Comparison of ENCODE assay signal across 34 cellular contexts in genomic region chr2:108947271-108947907, GRCh38. TPM values are rescaled to one million over a fixed set of nuclear protein-coding genes. Genes with fewer than 3 reads are reported as not detected.
"Had no signal": no experiment of that assay in that cellular context is flagged by ENCODE, and none has a peak within 500 bp of the region (broad histone marks: within the 10 kb centered on the region; RNA-seq: fewer than 3 reads in every experiment).

No MANE protein-coding gene starts in this region.

- ATAC-seq: activated CD8-positive, alpha-beta T cell treated with anti-CD3 and anti-CD28 coated beads for 36 hours; activated T-cell treated with anti-CD3 and anti-CD28 coated beads, Interleukin-2, amount 50 U/mL, for 4 hours; activated T-cell treated with anti-CD3 and anti-CD28 coated beads, Interleukin-2, amount 50 U/mL, for 72 hours; activated T-helper 17 cell treated with anti-CD3 and anti-CD28 coated beads, Interleukin-2, amount 50 U/mL, for 72 hours; body of pancreas had no signal

- FAIRE-seq: astrocyte, TTC549 had no signal

- H3K27me3 ChIP-seq: adrenal gland, body of pancreas, brain microvascular endothelial cell, breast epithelium had no signal

- H3K27ac ChIP-seq: body of pancreas, brain microvascular endothelial cell, breast epithelium, VCaP had no signal

- H3K4me3 ChIP-seq: adrenal gland, body of pancreas, breast epithelium had no signal

- DNase-seq: activated B cell treated with CpG ODN at 0.5 μM for 24 hours; activated CD4-positive, alpha-beta memory T cell treated with anti-CD3 and anti-CD28 coated beads for 36 hours; activated CD4-positive, alpha-beta T cell treated with anti-CD3 and anti-CD28 coated beads for 4 hours; activated CD4-positive, alpha-beta T cell treated with anti-CD3 and anti-CD28 coated beads, Interleukin-2, amount 10 ng/mL, durations not matched to agents 24 days and 14 days; activated CD4-positive, alpha-beta T cell treated with anti-CD3 and anti-CD28 coated beads, Interleukin-2, amount 50 U/mL, for 1 hour; activated CD4-positive, alpha-beta T cell treated with anti-CD3 and anti-CD28 coated beads, Interleukin-2, amount 50 U/mL, for 4 hours; activated CD4-positive, CD25-positive, alpha-beta regulatory T cell treated with anti-CD3 and anti-CD28 coated beads, Interleukin-2, amount 50 U/mL, for 72 hours; activated CD8-positive, alpha-beta memory T cell treated with anti-CD3 and anti-CD28 coated beads, Interleukin-2, amount 50 U/mL, for 4 hours; activated CD8-positive, alpha-beta T cell treated with anti-CD3 and anti-CD28 coated beads for 36 hours; activated effector memory CD4-positive, alpha-beta T cell treated with anti-CD3 and anti-CD28 coated beads, Interleukin-2, amount 50 U/mL, for 16 hours; activated gamma-delta T cell treated with Interleukin-2 at 50 U/mL for 16 hours; activated naive CD4-positive, alpha-beta T cell; activated naive CD4-positive, alpha-beta T cell treated with anti-CD3 and anti-CD28 coated beads for 36 hours; activated naive CD4-positive, alpha-beta T cell treated with anti-CD3 and anti-CD28 coated beads, Interleukin-2, amount 50 U/mL, for 16 hours; activated naive CD8-positive, alpha-beta T cell treated with anti-CD3 and anti-CD28 coated beads for 36 hours; activated T-cell treated with anti-CD3 and anti-CD28 coated beads for 4 hours; activated T-cell treated with anti-CD3 and anti-CD28 coated beads, Interleukin-2, amount 50 U/mL, for 1 hour; activated T-cell treated with anti-CD3 and anti-CD28 coated beads, Interleukin-2, amount 50 U/mL, for 4 hours; activated T-cell treated with anti-CD3 and anti-CD28 coated beads, Interleukin-2, amount 50 U/mL, for 72 hours; adrenal gland; amniotic stem cell; aorta; body of pancreas; brain microvascular endothelial cell; central memory CD4-positive, alpha-beta T cell; T-helper 2 cell; T-helper 9 cell had no signal

- H3K36me3 ChIP-seq: adrenal gland, brain microvascular endothelial cell, breast epithelium had no signal

- H3K4me1 ChIP-seq: adrenal gland, breast epithelium had no signal

RNA-seq across cellular contexts. Expression of gene EDAR, which starts 41.6 kb away (rescaled TPM):
- total RNA-seq: activated B cell treated with CpG ODN at 0.5 μM for 24 hours; activated T-helper 17 cell treated with anti-CD3 and anti-CD28 coated beads, Interleukin-2, amount 50 U/mL, for 72 hours; adrenal gland; aorta; astrocyte; body of pancreas; cardiac septum; cerebellum had no signal
- polyA plus RNA-seq: adrenal gland, aorta had no signal
